ENCODE assay signal across 8 cellular contexts in the genomic region with DNA sequence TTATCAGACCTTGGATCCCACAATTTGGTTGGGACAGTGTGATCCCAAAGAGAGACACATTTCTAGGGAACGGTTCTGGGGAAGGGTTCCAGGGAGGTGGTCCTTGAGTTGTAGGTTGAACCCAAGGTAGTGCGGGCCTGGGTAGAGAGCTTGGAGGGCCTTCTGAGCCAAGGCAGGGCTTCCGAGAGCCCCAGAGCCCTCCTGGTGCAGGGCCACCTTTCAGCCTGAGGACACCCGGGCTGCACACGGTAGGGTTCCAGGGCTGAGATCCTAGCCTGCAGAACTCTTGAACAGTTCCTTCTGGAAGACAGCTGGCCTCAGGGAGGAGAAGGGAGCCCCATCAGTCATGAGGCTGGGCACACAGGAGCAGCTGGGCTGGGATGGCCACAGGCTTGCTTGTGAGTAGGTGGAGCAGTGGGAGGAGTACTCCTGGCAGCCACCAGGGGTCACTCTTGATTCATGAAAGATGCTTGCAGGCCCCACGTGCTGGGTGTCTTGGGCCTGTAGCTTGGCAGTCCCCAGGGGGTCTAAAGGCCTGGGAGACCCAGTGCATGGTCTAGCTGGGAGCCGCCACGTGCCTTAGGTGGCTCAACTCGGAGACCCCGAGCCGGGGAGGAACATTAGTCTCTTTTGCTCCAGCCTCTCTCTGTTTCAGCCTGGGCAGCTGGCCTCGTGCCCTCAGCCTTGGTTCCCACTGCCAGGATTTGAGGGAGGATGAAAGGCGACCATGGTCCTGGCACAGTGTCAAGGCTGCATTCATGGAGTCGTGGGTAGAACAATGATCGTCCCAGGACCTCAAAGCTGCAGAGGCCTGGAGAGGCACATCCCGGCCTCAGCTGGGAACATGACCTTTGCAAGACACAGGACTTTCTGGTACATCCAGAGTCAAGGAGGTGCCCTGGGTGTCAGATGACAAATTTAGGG.
A peak's percentile ranks its signal among the peaks of the same experiment; 100 is the strongest.
DNase-seq lines count a peak whose midpoint lies in the region; ATAC-seq and TF ChIP-seq lines count a peak whose summit lies in the region.

No MANE protein-coding gene starts in this region.

- no peaks in the 10 kb centered on the region for H3K27me3 Mint-ChIP-seq in activated T-helper 2 cell treated with anti-CD3 and anti-CD28 coated beads, Interferon-gamma antibody, Interleukin-2, Interleukin-4, amounts not matched to agents 10 μg/mL and 5 μg/mL and 100 μg/mL, durations not matched to agents 14 hours and 24 hours and 36 hours (ENCODE audit: low read depth)
- H3K27me3 Mint-ChIP-seq in osteocyte (ENCODE audit: unreplicated experiment): no peaks in the 10 kb centered on the region

- TF ChIP-seq POLR2A in gastroesophageal sphincter (IDR thresholded peaks at IDR 0.05) (no peak), upper lobe of left lung (IDR thresholded peaks at IDR 0.05) (no peak)

- TF ChIP-seq CTCF in gastroesophageal sphincter (IDR thresholded peaks at IDR 0.05) (peak; percentile 58 to 92 (median 71)), osteocyte (IDR thresholded peaks at IDR 0.05) (peak; percentile 76), upper lobe of left lung (IDR thresholded peaks at IDR 0.05) (peak; percentile 74 to 85 (median 82))

- no peak overlapping the region for H3K4me3 Mint-ChIP-seq in activated T-helper 2 cell treated with anti-CD3 and anti-CD28 coated beads, Interferon-gamma antibody, Interleukin-2, Interleukin-4, amounts not matched to agents 10 μg/mL and 5 μg/mL and 100 μg/mL, durations not matched to agents 14 hours and 24 hours and 36 hours (ENCODE audit: low read depth)
- H3K4me3 Mint-ChIP-seq in osteocyte (ENCODE audit: unreplicated experiment): no peak overlapping the region

- no CpG with 5 or more reads among the region's 16 CpGs for WGBS in gastroesophageal sphincter (ENCODE audit: low coverage in 1 of 2), 2 donors
- 45 to 83% methylated on average over 1 to 15 of the region's 16 CpGs for WGBS in upper lobe of left lung, 2 donors

- peak; percentile 87 for ATAC-seq in GM21723 (IDR thresholded peaks at IDR 0.05; ENCODE audit: unreplicated experiment)
- no peak for ATAC-seq in gastroesophageal sphincter
- peak; percentile 68 to 88 for ATAC-seq in upper lobe of left lung (ENCODE audit: low FRiP score in 2 of 2)

- H3K4me1 Mint-ChIP-seq in activated T-helper 2 cell treated with anti-CD3 and anti-CD28 coated beads, Interferon-gamma antibody, Interleukin-2, Interleukin-4, amounts not matched to agents 10 μg/mL and 5 μg/mL and 100 μg/mL, durations not matched to agents 14 hours and 24 hours and 36 hours (ENCODE audit: low read depth): no peaks in the 10 kb centered on the region
- no peaks in the 10 kb centered on the region for H3K4me1 Mint-ChIP-seq in osteocyte (ENCODE audit: unreplicated experiment)

- H3K27ac Mint-ChIP-seq in activated T-helper 2 cell treated with anti-CD3 and anti-CD28 coated beads, Interferon-gamma antibody, Interleukin-2, Interleukin-4, amounts not matched to agents 10 μg/mL and 5 μg/mL and 100 μg/mL, durations not matched to agents 14 hours and 24 hours and 36 hours: no peak overlapping the region
- no peak overlapping the region for H3K27ac Mint-ChIP-seq in osteocyte (ENCODE audit: unreplicated experiment)

- intact Hi-C loops in activated T-helper 2 cell treated with anti-CD3 and anti-CD28 coated beads, Interferon-gamma antibody, Interleukin-2, Interleukin-4, amounts not matched to agents 10 μg/mL and 5 μg/mL and 100 μg/mL, durations not matched to agents 14 hours and 24 hours and 36 hours (cut with micrococcal nuclease): no loop called here

- no peaks in the 10 kb centered on the region for H3K36me3 Mint-ChIP-seq in activated T-helper 2 cell treated with anti-CD3 and anti-CD28 coated beads, Interferon-gamma antibody, Interleukin-2, Interleukin-4, amounts not matched to agents 10 μg/mL and 5 μg/mL and 100 μg/mL, durations not matched to agents 14 hours and 24 hours and 36 hours (ENCODE audit: low read depth)
- H3K36me3 Mint-ChIP-seq in osteocyte (ENCODE audit: unreplicated experiment): no peaks in the 10 kb centered on the region

- peaks cover 0 to 11% (median 0%) of the 10 kb centered on the region in 3 donors for H3K9me3 ChIP-seq in gastroesophageal sphincter
- H3K9me3 ChIP-seq in upper lobe of left lung: peaks cover 0 to 7% (median 3%) of the 10 kb centered on the region in 4 donors

- H3K27me3 ChIP-seq in gastroesophageal sphincter (no peaks in the 10 kb centered on the region), upper lobe of left lung (no peaks in the 10 kb centered on the region)

- H3K27ac ChIP-seq in gastroesophageal sphincter (no peak overlapping the region), upper lobe of left lung (no peak overlapping the region)

- H3K36me3 ChIP-seq in gastroesophageal sphincter (no peaks in the 10 kb centered on the region), upper lobe of left lung (no peaks in the 10 kb centered on the region)

- H3K9me3 Mint-ChIP-seq in activated T-helper 2 cell treated with anti-CD3 and anti-CD28 coated beads, Interferon-gamma antibody, Interleukin-2, Interleukin-4, amounts not matched to agents 10 μg/mL and 5 μg/mL and 100 μg/mL, durations not matched to agents 14 hours and 24 hours and 36 hours: peaks cover 6% of the 10 kb centered on the region
- H3K9me3 Mint-ChIP-seq in osteocyte (ENCODE audit: unreplicated experiment): no peaks in the 10 kb centered on the region

- H3K4me3 ChIP-seq in gastroesophageal sphincter (no peak overlapping the region), upper lobe of left lung (no peak overlapping the region)

- TF ChIP-seq EP300 in gastroesophageal sphincter (IDR thresholded peaks at IDR 0.05) (no peak), upper lobe of left lung (IDR thresholded peaks at IDR 0.05) (no peak)

- DNase-seq in Daoy (ENCODE audit: low read depth): peak; percentile 40
- DNase-seq in Kasumi-1 (lab: John Stamatoyannopoulos, UW): peak; percentile 74
- peak; percentile 72 for DNase-seq in RKO (ENCODE audit: low spot score)
- peak; percentile 27 for DNase-seq in activated T-helper 2 cell treated with anti-CD3 and anti-CD28 coated beads, Interferon-gamma antibody, Interleukin-2, Interleukin-4, amounts not matched to agents 10 μg/mL and 5 μg/mL and 100 μg/mL, durations not matched to agents 14 hours and 24 hours and 36 hours (ENCODE audit: low spot score)
- no peak for DNase-seq in osteocyte (ENCODE audit: extremely low spot score, unreplicated experiment)
- peak in 1 of 2 donors; percentile 62 for DNase-seq in upper lobe of left lung

- H3K4me1 ChIP-seq in gastroesophageal sphincter (peaks cover 0 to 16% (median 0%) of the 10 kb centered on the region in 3 donors), upper lobe of left lung (no peaks in the 10 kb centered on the region)
